In the genomic region with DNA sequence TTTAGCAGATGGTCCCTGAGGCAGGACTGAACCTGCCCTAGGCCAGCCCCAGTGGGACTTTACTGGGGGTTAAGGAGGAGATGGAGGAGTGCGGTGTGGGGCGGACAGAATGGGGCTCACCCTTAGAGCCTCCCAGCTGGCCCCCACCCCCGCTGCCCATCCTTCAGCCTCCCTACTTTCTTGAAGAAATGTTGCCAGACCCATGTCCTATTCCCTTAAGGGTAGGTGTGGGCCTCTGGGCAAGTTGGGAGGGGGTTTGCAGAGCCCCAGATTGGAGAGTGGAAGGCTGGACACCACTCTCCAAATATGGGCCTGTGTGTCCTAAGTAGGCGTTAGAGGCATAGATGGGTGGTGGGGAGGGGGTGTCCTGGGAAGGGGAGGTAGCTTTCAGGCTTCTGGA, we compare ENCODE assay signal across 1 cellular context.
TF ChIP-seq lines count a peak whose summit lies in the region.

No MANE protein-coding gene starts in this region.

TF ChIP-seq in HCT116, 20 proteins besides CTCF, POLR2A, EP300 and RAD21 (continued from another document):
- TF ChIP-seq, protein P1, sequence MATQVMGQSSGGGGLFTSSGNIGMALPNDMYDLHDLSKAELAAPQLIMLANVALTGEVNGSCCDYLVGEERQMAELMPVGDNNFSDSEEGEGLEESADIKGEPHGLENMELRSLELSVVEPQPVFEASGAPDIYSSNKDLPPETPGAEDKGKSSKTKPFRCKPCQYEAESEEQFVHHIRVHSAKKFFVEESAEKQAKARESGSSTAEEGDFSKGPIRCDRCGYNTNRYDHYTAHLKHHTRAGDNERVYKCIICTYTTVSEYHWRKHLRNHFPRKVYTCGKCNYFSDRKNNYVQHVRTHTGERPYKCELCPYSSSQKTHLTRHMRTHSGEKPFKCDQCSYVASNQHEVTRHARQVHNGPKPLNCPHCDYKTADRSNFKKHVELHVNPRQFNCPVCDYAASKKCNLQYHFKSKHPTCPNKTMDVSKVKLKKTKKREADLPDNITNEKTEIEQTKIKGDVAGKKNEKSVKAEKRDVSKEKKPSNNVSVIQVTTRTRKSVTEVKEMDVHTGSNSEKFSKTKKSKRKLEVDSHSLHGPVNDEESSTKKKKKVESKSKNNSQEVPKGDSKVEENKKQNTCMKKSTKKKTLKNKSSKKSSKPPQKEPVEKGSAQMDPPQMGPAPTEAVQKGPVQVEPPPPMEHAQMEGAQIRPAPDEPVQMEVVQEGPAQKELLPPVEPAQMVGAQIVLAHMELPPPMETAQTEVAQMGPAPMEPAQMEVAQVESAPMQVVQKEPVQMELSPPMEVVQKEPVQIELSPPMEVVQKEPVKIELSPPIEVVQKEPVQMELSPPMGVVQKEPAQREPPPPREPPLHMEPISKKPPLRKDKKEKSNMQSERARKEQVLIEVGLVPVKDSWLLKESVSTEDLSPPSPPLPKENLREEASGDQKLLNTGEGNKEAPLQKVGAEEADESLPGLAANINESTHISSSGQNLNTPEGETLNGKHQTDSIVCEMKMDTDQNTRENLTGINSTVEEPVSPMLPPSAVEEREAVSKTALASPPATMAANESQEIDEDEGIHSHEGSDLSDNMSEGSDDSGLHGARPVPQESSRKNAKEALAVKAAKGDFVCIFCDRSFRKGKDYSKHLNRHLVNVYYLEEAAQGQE (IDR thresholded peaks at IDR 0.05; ENCODE audit: low read depth), result no peak
